1 cellular context compared by ENCODE assay signal in the genomic region with DNA sequence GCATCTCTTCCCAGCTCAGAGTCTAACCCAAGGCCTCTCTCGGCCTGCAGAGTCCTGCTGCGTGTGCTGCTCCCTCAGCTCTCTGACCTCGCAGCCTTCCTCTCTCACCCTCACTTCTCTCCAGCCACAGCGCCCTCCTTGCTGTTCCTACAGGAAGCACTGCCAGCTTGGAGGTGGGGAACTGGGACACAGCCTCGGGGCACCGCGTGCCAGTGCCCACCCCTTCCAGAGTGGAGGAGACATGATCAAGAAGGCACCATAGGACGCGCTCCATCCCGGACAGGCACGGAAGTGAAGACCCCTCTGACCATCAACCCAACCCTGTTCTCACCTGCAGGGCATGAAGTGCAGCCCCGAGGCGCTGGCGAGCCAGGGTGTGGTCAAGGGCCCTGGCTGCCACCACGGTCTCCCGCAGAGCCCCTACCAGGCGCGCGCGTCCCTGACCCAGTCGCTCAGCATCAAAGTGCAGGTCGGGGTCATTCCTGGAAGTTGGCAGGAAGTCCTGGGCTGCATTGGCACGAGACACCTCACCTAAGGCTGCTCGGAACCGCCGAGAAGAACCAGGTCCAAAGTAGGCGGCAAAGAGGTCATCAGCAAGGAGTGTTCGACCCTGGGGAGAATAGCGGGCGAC.
TF ChIP-seq lines count a peak whose summit lies in the region.

No MANE protein-coding gene starts in this region.

TF ChIP-seq in HepG2, 621 proteins besides CTCF, POLR2A, EP300 and RAD21 (continued from another document and continues in another):
- TF ChIP-seq, protein P1, sequence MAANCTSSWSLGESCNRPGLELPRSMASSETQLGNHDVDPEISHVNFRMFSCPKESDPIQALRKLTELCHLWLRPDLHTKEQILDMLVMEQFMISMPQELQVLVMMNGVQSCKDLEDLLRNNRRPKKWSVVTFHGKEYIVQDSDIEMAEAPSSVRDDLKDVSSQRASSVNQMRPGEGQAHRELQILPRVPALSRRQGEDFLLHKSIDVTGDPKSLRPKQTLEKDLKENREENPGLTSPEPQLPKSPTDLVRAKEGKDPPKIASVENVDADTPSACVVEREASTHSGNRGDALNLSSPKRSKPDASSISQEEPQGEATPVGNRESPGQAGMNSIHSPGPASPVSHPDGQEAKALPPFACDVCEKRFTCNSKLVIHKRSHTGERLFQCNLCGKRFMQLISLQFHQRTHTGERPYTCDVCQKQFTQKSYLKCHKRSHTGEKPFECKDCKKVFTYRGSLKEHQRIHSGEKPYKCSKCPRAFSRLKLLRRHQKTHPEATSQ (CRISPR knock-in tag; IDR thresholded peaks at IDR 0.05; ENCODE audit: borderline replicate concordance): no peak
- TF ChIP-seq, protein P2, sequence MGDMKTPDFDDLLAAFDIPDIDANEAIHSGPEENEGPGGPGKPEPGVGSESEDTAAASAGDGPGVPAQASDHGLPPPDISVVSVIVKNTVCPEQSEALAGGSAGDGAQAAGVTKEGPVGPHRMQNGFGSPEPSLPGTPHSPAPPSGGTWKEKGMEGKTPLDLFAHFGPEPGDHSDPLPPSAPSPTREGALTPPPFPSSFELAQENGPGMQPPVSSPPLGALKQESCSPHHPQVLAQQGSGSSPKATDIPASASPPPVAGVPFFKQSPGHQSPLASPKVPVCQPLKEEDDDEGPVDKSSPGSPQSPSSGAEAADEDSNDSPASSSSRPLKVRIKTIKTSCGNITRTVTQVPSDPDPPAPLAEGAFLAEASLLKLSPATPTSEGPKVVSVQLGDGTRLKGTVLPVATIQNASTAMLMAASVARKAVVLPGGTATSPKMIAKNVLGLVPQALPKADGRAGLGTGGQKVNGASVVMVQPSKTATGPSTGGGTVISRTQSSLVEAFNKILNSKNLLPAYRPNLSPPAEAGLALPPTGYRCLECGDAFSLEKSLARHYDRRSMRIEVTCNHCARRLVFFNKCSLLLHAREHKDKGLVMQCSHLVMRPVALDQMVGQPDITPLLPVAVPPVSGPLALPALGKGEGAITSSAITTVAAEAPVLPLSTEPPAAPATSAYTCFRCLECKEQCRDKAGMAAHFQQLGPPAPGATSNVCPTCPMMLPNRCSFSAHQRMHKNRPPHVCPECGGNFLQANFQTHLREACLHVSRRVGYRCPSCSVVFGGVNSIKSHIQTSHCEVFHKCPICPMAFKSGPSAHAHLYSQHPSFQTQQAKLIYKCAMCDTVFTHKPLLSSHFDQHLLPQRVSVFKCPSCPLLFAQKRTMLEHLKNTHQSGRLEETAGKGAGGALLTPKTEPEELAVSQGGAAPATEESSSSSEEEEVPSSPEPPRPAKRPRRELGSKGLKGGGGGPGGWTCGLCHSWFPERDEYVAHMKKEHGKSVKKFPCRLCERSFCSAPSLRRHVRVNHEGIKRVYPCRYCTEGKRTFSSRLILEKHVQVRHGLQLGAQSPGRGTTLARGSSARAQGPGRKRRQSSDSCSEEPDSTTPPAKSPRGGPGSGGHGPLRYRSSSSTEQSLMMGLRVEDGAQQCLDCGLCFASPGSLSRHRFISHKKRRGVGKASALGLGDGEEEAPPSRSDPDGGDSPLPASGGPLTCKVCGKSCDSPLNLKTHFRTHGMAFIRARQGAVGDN (CRISPR knock-in tag; IDR thresholded peaks at IDR 0.05): peak; percentile 83
- TF ChIP-seq, protein P3, sequence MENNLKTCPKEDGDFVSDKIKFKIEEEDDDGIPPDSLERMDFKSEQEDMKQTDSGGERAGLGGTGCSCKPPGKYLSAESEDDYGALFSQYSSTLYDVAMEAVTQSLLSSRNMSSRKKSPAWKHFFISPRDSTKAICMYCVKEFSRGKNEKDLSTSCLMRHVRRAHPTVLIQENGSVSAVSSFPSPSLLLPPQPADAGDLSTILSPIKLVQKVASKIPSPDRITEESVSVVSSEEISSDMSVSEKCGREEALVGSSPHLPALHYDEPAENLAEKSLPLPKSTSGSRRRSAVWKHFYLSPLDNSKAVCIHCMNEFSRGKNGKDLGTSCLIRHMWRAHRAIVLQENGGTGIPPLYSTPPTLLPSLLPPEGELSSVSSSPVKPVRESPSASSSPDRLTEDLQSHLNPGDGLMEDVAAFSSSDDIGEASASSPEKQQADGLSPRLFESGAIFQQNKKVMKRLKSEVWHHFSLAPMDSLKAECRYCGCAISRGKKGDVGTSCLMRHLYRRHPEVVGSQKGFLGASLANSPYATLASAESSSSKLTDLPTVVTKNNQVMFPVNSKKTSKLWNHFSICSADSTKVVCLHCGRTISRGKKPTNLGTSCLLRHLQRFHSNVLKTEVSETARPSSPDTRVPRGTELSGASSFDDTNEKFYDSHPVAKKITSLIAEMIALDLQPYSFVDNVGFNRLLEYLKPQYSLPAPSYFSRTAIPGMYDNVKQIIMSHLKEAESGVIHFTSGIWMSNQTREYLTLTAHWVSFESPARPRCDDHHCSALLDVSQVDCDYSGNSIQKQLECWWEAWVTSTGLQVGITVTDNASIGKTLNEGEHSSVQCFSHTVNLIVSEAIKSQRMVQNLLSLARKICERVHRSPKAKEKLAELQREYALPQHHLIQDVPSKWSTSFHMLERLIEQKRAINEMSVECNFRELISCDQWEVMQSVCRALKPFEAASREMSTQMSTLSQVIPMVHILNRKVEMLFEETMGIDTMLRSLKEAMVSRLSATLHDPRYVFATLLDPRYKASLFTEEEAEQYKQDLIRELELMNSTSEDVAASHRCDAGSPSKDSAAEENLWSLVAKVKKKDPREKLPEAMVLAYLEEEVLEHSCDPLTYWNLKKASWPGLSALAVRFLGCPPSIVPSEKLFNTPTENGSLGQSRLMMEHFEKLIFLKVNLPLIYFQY (CRISPR knock-in tag; IDR thresholded peaks at IDR 0.05; ENCODE audit: borderline replicate concordance): peak; percentile 44; the same call in 1 of the 2 replicates
- TF ChIP-seq ZFP41 (CRISPR knock-in tag; IDR thresholded peaks at IDR 0.05; ENCODE audit: borderline replicate concordance): no peak
- TF ChIP-seq MED8 (CRISPR knock-in tag; IDR thresholded peaks at IDR 0.05; ENCODE audit: insufficient replicate concordance): no peak
- no peak for TF ChIP-seq YEATS4 (CRISPR knock-in tag; IDR thresholded peaks at IDR 0.05; ENCODE audit: borderline replicate concordance)
- TF ChIP-seq, protein P4, sequence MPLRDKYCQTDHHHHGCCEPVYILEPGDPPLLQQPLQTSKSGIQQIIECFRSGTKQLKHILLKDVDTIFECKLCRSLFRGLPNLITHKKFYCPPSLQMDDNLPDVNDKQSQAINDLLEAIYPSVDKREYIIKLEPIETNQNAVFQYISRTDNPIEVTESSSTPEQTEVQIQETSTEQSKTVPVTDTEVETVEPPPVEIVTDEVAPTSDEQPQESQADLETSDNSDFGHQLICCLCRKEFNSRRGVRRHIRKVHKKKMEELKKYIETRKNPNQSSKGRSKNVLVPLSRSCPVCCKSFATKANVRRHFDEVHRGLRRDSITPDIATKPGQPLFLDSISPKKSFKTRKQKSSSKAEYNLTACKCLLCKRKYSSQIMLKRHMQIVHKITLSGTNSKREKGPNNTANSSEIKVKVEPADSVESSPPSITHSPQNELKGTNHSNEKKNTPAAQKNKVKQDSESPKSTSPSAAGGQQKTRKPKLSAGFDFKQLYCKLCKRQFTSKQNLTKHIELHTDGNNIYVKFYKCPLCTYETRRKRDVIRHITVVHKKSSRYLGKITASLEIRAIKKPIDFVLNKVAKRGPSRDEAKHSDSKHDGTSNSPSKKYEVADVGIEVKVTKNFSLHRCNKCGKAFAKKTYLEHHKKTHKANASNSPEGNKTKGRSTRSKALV (CRISPR knock-in tag; IDR thresholded peaks at IDR 0.05): no peak
- TF ChIP-seq ZNF768 (CRISPR knock-in tag; IDR thresholded peaks at IDR 0.05): no peak
- TF ChIP-seq HNRNPL (IDR thresholded peaks at IDR 0.05; ENCODE audit: low read depth, low read length): peak; percentile 96
- no peak; the same call in 1 of the 2 replicates for TF ChIP-seq ZNF350 (CRISPR knock-in tag; IDR thresholded peaks at IDR 0.05; ENCODE audit: borderline replicate concordance, low read depth)
- no peak for TF ChIP-seq ZNF530 (CRISPR knock-in tag; IDR thresholded peaks at IDR 0.05; ENCODE audit: low read depth)
- TF ChIP-seq IKZF1 (IDR thresholded peaks at IDR 0.05): no peak
- no peak for TF ChIP-seq ZNF552 (CRISPR knock-in tag; IDR thresholded peaks at IDR 0.05; ENCODE audit: borderline replicate concordance)
- TF ChIP-seq HDAC1 (CRISPR knock-in tag; IDR thresholded peaks at IDR 0.05): peak; percentile 9; the same call in 1 of the 2 replicates
- TF ChIP-seq ZMAT3 (CRISPR knock-in tag; conservative IDR thresholded peaks at IDR 0.05): no peak
- no peak for TF ChIP-seq ZNF703 (CRISPR knock-in tag; IDR thresholded peaks at IDR 0.05; ENCODE audit: borderline replicate concordance)
- peak; percentile 40 for TF ChIP-seq ZNF781 (CRISPR knock-in tag; IDR thresholded peaks at IDR 0.05; ENCODE audit: borderline replicate concordance, not compliant biosample characterization)
- TF ChIP-seq, protein P5, sequence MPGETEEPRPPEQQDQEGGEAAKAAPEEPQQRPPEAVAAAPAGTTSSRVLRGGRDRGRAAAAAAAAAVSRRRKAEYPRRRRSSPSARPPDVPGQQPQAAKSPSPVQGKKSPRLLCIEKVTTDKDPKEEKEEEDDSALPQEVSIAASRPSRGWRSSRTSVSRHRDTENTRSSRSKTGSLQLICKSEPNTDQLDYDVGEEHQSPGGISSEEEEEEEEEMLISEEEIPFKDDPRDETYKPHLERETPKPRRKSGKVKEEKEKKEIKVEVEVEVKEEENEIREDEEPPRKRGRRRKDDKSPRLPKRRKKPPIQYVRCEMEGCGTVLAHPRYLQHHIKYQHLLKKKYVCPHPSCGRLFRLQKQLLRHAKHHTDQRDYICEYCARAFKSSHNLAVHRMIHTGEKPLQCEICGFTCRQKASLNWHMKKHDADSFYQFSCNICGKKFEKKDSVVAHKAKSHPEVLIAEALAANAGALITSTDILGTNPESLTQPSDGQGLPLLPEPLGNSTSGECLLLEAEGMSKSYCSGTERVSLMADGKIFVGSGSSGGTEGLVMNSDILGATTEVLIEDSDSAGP (CRISPR knock-in tag; IDR thresholded peaks at IDR 0.05; ENCODE audit: borderline replicate concordance): peak; percentile 50; the same call in 1 of the 2 replicates
- no peak for TF ChIP-seq GLI4 (CRISPR knock-in tag; IDR thresholded peaks at IDR 0.05; ENCODE audit: borderline replicate concordance)
- TF ChIP-seq ZNF569 (CRISPR knock-in tag; IDR thresholded peaks at IDR 0.05; ENCODE audit: borderline replicate concordance): no peak
- TF ChIP-seq, protein P6, sequence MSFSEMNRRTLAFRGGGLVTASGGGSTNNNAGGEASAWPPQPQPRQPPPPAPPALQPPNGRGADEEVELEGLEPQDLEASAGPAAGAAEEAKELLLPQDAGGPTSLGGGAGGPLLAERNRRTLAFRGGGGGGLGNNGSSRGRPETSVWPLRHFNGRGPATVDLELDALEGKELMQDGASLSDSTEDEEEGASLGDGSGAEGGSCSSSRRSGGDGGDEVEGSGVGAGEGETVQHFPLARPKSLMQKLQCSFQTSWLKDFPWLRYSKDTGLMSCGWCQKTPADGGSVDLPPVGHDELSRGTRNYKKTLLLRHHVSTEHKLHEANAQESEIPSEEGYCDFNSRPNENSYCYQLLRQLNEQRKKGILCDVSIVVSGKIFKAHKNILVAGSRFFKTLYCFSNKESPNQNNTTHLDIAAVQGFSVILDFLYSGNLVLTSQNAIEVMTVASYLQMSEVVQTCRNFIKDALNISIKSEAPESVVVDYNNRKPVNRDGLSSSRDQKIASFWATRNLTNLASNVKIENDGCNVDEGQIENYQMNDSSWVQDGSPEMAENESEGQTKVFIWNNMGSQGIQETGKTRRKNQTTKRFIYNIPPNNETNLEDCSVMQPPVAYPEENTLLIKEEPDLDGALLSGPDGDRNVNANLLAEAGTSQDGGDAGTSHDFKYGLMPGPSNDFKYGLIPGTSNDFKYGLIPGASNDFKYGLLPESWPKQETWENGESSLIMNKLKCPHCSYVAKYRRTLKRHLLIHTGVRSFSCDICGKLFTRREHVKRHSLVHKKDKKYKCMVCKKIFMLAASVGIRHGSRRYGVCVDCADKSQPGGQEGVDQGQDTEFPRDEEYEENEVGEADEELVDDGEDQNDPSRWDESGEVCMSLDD (CRISPR knock-in tag; IDR thresholded peaks at IDR 0.05; ENCODE audit: borderline replicate concordance): no peak
- TF ChIP-seq NFYC (CRISPR knock-in tag; IDR thresholded peaks at IDR 0.05): no peak
- TF ChIP-seq, protein P7, sequence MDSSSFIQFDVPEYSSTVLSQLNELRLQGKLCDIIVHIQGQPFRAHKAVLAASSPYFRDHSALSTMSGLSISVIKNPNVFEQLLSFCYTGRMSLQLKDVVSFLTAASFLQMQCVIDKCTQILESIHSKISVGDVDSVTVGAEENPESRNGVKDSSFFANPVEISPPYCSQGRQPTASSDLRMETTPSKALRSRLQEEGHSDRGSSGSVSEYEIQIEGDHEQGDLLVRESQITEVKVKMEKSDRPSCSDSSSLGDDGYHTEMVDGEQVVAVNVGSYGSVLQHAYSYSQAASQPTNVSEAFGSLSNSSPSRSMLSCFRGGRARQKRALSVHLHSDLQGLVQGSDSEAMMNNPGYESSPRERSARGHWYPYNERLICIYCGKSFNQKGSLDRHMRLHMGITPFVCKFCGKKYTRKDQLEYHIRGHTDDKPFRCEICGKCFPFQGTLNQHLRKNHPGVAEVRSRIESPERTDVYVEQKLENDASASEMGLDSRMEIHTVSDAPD (CRISPR knock-in tag; IDR thresholded peaks at IDR 0.05): no peak
- TF ChIP-seq, protein P8, sequence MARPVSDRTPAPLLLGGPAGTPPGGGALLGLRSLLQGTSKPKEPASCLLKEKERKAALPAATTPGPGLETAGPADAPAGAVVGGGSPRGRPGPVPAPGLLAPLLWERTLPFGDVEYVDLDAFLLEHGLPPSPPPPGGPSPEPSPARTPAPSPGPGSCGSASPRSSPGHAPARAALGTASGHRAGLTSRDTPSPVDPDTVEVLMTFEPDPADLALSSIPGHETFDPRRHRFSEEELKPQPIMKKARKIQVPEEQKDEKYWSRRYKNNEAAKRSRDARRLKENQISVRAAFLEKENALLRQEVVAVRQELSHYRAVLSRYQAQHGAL (CRISPR knock-in tag; IDR thresholded peaks at IDR 0.05; ENCODE audit: not compliant biosample characterization): no peak
- TF ChIP-seq, protein P9, sequence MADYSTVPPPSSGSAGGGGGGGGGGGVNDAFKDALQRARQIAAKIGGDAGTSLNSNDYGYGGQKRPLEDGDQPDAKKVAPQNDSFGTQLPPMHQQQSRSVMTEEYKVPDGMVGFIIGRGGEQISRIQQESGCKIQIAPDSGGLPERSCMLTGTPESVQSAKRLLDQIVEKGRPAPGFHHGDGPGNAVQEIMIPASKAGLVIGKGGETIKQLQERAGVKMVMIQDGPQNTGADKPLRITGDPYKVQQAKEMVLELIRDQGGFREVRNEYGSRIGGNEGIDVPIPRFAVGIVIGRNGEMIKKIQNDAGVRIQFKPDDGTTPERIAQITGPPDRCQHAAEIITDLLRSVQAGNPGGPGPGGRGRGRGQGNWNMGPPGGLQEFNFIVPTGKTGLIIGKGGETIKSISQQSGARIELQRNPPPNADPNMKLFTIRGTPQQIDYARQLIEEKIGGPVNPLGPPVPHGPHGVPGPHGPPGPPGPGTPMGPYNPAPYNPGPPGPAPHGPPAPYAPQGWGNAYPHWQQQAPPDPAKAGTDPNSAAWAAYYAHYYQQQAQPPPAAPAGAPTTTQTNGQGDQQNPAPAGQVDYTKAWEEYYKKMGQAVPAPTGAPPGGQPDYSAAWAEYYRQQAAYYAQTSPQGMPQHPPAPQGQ (CRISPR knock-in tag; IDR thresholded peaks at IDR 0.05; ENCODE audit: borderline replicate concordance): no peak
- TF ChIP-seq, protein P10, sequence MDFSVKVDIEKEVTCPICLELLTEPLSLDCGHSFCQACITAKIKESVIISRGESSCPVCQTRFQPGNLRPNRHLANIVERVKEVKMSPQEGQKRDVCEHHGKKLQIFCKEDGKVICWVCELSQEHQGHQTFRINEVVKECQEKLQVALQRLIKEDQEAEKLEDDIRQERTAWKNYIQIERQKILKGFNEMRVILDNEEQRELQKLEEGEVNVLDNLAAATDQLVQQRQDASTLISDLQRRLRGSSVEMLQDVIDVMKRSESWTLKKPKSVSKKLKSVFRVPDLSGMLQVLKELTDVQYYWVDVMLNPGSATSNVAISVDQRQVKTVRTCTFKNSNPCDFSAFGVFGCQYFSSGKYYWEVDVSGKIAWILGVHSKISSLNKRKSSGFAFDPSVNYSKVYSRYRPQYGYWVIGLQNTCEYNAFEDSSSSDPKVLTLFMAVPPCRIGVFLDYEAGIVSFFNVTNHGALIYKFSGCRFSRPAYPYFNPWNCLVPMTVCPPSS (IDR thresholded peaks at IDR 0.05): no peak
- TF ChIP-seq SRSF4 (IDR thresholded peaks at IDR 0.05; ENCODE audit: low read depth, low read length, poor library complexity, severe bottlenecking): no peak
